8 cellular contexts compared by ENCODE assay signal in genomic region chr14:59360923-59361794, GRCh38.
A peak's percentile ranks its signal among the peaks of the same experiment; 100 is the strongest.
DNase-seq lines count a peak whose midpoint lies in the region; ATAC-seq and TF ChIP-seq lines count a peak whose summit lies in the region.

No MANE protein-coding gene starts in this region.

- DNase-seq in NCI-H345 treated with DMSO at 0.1 percent for 48 hours (lab: John Stamatoyannopoulos, UW; ENCODE audit: unreplicated experiment), result peak; percentile 87
- DNase-seq in MCF 10A (ENCODE audit: unreplicated experiment), result peak; percentile 92
- DNase-seq in lung microvascular endothelial cell (ENCODE audit: low read depth in 2 of 2), result peak; percentile 51 to 78
- no peak for DNase-seq in middle frontal gyrus (ENCODE audit: extremely low spot score, low spot score)
- DNase-seq in T-helper 9 cell, result no peak
- DNase-seq in activated T-cell treated with anti-CD3 and anti-CD28 coated beads, Interleukin-2, amount 50 U/mL, for 24 hours, result no peak

- peak overlapping the region; percentile 84 for H3K27ac Mint-ChIP-seq in MCF 10A (ENCODE audit: low read depth, unreplicated experiment)
- no peak overlapping the region for H3K27ac Mint-ChIP-seq in activated T-cell treated with anti-CD3 and anti-CD28 coated beads, Interleukin-2, amount 50 U/mL, for 24 hours

- BruUV-seq in MCF 10A (replicated peaks; lab: Mats Ljungman, UMichigan), result no TSS peak

- peak overlapping the region; percentile 50 for H3K4me3 Mint-ChIP-seq in MCF 10A (ENCODE audit: unreplicated experiment)
- no peak overlapping the region for H3K4me3 Mint-ChIP-seq in activated T-cell treated with anti-CD3 and anti-CD28 coated beads, Interleukin-2, amount 50 U/mL, for 24 hours

- POLR2A ChIA-PET in MCF 10A (lab: Yijun Ruan, JAX), result interaction anchor here (0.5 to 2.7 kb wide), 15 partner anchors 8 to 174 kb away, joined by 3 to 19 read pairs (median 4); partner anchors contain the start of genes DAAM1, JKAMP and L3HYPDH

- H3K36me3 Mint-ChIP-seq in MCF 10A (ENCODE audit: insufficient read depth, unreplicated experiment), result peaks cover 11% of the 10 kb centered on the region
- H3K36me3 Mint-ChIP-seq in activated T-cell treated with anti-CD3 and anti-CD28 coated beads, Interleukin-2, amount 50 U/mL, for 24 hours (ENCODE audit: low read depth), result peaks cover 54% of the 10 kb centered on the region

- H3K4me1 Mint-ChIP-seq in MCF 10A (ENCODE audit: insufficient read depth, unreplicated experiment), result peaks cover 79% of the 10 kb centered on the region
- H3K4me1 Mint-ChIP-seq in activated T-cell treated with anti-CD3 and anti-CD28 coated beads, Interleukin-2, amount 50 U/mL, for 24 hours (ENCODE audit: low read depth), result peaks cover 4% of the 10 kb centered on the region

- ATAC-seq in GM21723 (IDR thresholded peaks at IDR 0.05; ENCODE audit: unreplicated experiment) (peak; percentile 43), GM19324 (IDR thresholded peaks at IDR 0.05; ENCODE audit: low FRiP score, unreplicated experiment) (no peak)

- intact Hi-C loops in MCF 10A (cut with micrococcal nuclease), result loop anchor here (2.0 to 5.0 kb wide), 4 partner anchors 39 to 234 kb away; partner anchors contain the start of gene DAAM1

- TF ChIP-seq CTCF in MCF 10A (IDR thresholded peaks at IDR 0.05; ENCODE audit: unreplicated experiment), result no peak

- CTCF ChIA-PET in MCF 10A (lab: Yijun Ruan, JAX), result interaction anchor here (0.6 to 0.9 kb wide), 5 partner anchors 8 to 555 kb away, joined by 3 to 5 read pairs (median 4); no protein-coding TSS in a partner anchor

- no peaks in the 10 kb centered on the region for H3K27me3 Mint-ChIP-seq in MCF 10A (ENCODE audit: insufficient read depth, unreplicated experiment)
- no peaks in the 10 kb centered on the region for H3K27me3 Mint-ChIP-seq in activated T-cell treated with anti-CD3 and anti-CD28 coated beads, Interleukin-2, amount 50 U/mL, for 24 hours

- no peaks in the 10 kb centered on the region for H3K9me3 Mint-ChIP-seq in MCF 10A (ENCODE audit: unreplicated experiment)
- H3K9me3 Mint-ChIP-seq in activated T-cell treated with anti-CD3 and anti-CD28 coated beads, Interleukin-2, amount 50 U/mL, for 24 hours, result no peaks in the 10 kb centered on the region

Comparison
In these comparisons a context has a peak if more than half of its experiments do, and no peak if none do; other contexts are left out.
1. DNase-seq: peak in NCI-H345 treated with DMSO at 0.1 percent for 48 hours (single experiment), MCF 10A (single experiment) and lung microvascular endothelial cell (2 of 2); none in middle frontal gyrus (single experiment), T-helper 9 cell (single experiment) and activated T-cell treated with anti-CD3 and anti-CD28 coated beads, Interleukin-2, amount 50 U/mL, for 24 hours (single experiment).